ENCODE assay signal across 30 cellular contexts in the genomic region with DNA sequence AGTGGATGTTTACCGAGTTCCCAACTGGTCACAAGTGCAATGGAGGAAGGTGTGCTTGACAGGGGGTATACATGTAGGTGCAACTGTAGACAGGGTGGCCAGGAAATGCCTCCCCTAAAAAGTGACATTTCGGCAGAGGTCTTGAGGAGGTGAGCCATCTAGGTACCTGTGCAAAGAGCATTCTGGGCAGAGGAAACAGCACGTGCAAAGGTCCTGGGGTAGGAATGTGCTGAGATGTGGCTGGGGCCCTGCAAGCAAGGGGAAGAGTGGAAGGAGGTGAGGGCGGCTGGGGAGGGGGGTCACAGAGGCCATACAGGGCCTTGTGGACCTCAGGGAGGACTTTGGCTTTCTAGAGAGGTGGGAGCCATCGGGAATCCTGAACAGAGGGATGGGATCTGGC.
"Had no signal": no experiment of that assay in that cellular context is flagged by ENCODE, and none has a peak within 500 bp of the region (broad histone marks: within the 10 kb centered on the region; RNA-seq: fewer than 3 reads in every experiment).

No MANE protein-coding gene starts in this region.

- H3K4me3 Mint-ChIP-seq: activated CD4-positive, alpha-beta memory T cell treated with anti-CD3 and anti-CD28 coated beads, Interleukin-2, amount 10 ng/mL, durations not matched to agents 7 days and 5 days; activated CD8-positive, alpha-beta memory T cell treated with anti-CD3 and anti-CD28 coated beads, Interleukin-2, amount 10 ng/mL, durations not matched to agents 7 days and 5 days; activated naive CD4-positive, alpha-beta T cell treated with anti-CD3 and anti-CD28 coated beads, Interleukin-2, amount 50 U/mL, for 24 hours; activated naive CD8-positive, alpha-beta T cell treated with anti-CD3 and anti-CD28 coated beads, Interleukin-2, amount 10 ng/mL, durations not matched to agents 7 days and 5 days; T-cell; T-helper 2 cell treated with Interferon-gamma antibody and Interleukin-4, amounts not matched to agents 5 μg/mL and 100 μg/mL, for 36 hours had no signal

- DNase-seq: activated CD4-positive, alpha-beta memory T cell treated with anti-CD3 and anti-CD28 coated beads, Interleukin-2, amount 10 ng/mL, durations not matched to agents 7 days and 5 days; activated CD4-positive, alpha-beta T cell treated with anti-CD3 and anti-CD28 coated beads for 1 hour; activated CD4-positive, alpha-beta T cell treated with anti-CD3 and anti-CD28 coated beads for 48 hours; activated CD8-positive, alpha-beta memory T cell treated with anti-CD3 and anti-CD28 coated beads for 24 hours; activated CD8-positive, alpha-beta memory T cell treated with anti-CD3 and anti-CD28 coated beads, Interleukin-2, amount 10 ng/mL, durations not matched to agents 7 days and 5 days; activated CD8-positive, alpha-beta memory T cell treated with anti-CD3 and anti-CD28 coated beads, Interleukin-2, amount 50 U/mL, for 48 hours; activated effector memory CD4-positive, alpha-beta T cell treated with Interleukin-2 at 50 U/mL for 16 hours; activated naive CD8-positive, alpha-beta T cell treated with anti-CD3 and anti-CD28 coated beads, Interleukin-2, amount 10 ng/mL, durations not matched to agents 7 days and 5 days; activated T-cell treated with anti-CD3 and anti-CD28 coated beads, Interleukin-2, amount 50 U/mL, for 48 hours; amygdala; body of pancreas; MM.1S; NCI-H1092 treated with DMSO at 0.1 percent for 48 hours; NCI-H1417; NCI-H146; NCI-H187; NCI-H2029 treated with DMSO at 0.1 percent for 48 hours; NCI-H2107; NCI-H2171; NCI-H510A; NCI-H526; NCI-H748 treated with DMSO at 0.1 percent for 48 hours; NK-92 treated with Interleukin-12 subunit alpha and Interleukin-12 subunit beta, amount 100 ng/mL, for 24 hours; PC-9; SIG-M5; T-cell had no signal

- H3K27ac Mint-ChIP-seq: activated CD4-positive, alpha-beta memory T cell treated with anti-CD3 and anti-CD28 coated beads, Interleukin-2, amount 10 ng/mL, durations not matched to agents 7 days and 5 days; activated CD8-positive, alpha-beta memory T cell treated with anti-CD3 and anti-CD28 coated beads, Interleukin-2, amount 10 ng/mL, durations not matched to agents 7 days and 5 days; activated naive CD8-positive, alpha-beta T cell treated with anti-CD3 and anti-CD28 coated beads, Interleukin-2, amount 10 ng/mL, durations not matched to agents 7 days and 5 days; T-cell had no signal

- ATAC-seq: activated CD8-positive, alpha-beta memory T cell treated with anti-CD3 and anti-CD28 coated beads, Interleukin-2, amount 10 ng/mL, durations not matched to agents 7 days and 5 days; body of pancreas; Right ventricle myocardium inferior; SK-N-SH treated with all-trans-retinoic acid at 6 μM for 48 hours; T-cell had no signal

- H3K36me3 Mint-ChIP-seq: activated CD8-positive, alpha-beta memory T cell treated with anti-CD3 and anti-CD28 coated beads, Interleukin-2, amount 10 ng/mL, durations not matched to agents 7 days and 5 days; activated naive CD8-positive, alpha-beta T cell treated with anti-CD3 and anti-CD28 coated beads, Interleukin-2, amount 10 ng/mL, durations not matched to agents 7 days and 5 days; T-cell had no signal

- H3K9me3 Mint-ChIP-seq: activated CD4-positive, alpha-beta memory T cell treated with anti-CD3 and anti-CD28 coated beads, Interleukin-2, amount 10 ng/mL, durations not matched to agents 7 days and 5 days; activated naive CD4-positive, alpha-beta T cell treated with anti-CD3 and anti-CD28 coated beads, Interleukin-2, amount 50 U/mL, for 24 hours; activated naive CD8-positive, alpha-beta T cell treated with anti-CD3 and anti-CD28 coated beads, Interleukin-2, amount 10 ng/mL, durations not matched to agents 7 days and 5 days; T-cell; T-helper 2 cell treated with Interferon-gamma antibody and Interleukin-4, amounts not matched to agents 5 μg/mL and 100 μg/mL, for 36 hours had no signal

- H3K27me3 Mint-ChIP-seq: activated CD4-positive, alpha-beta memory T cell treated with anti-CD3 and anti-CD28 coated beads, Interleukin-2, amount 10 ng/mL, durations not matched to agents 7 days and 5 days; activated naive CD4-positive, alpha-beta T cell treated with anti-CD3 and anti-CD28 coated beads, Interleukin-2, amount 50 U/mL, for 24 hours had no signal
